In genomic region chr20:44624152-44624551, GRCh38 we compare ENCODE assay signal across 22 cellular contexts.
"Had no signal": no experiment of that assay in that cellular context is flagged by ENCODE, and none has a peak within 500 bp of the region (broad histone marks: within the 10 kb centered on the region; RNA-seq: fewer than 3 reads in every experiment).

No MANE protein-coding gene starts in this region.

- H3K27ac ChIP-seq: SJSA1, SK-N-MC had no signal

- ATAC-seq: HepG2, Right ventricle myocardium inferior had no signal

- DNase-seq: IMR-90, Karpas-422, KG1, MG63, NCI-H1092, NCI-H1105 treated with DMSO at 0.1 percent for 48 hours, NCI-H1417 treated with DMSO at 0.1 percent for 48 hours, NCI-H146, NCI-H1694 treated with DMSO at 0.1 percent for 48 hours, NCI-H1930, NCI-H2081, NCI-H2107, NCI-H2227 treated with DMSO at 0.1 percent for 48 hours, NCI-H524 treated with DMSO at 0.1 percent for 48 hours, NCI-H69, NCI-H774, RPMI8226, SIG-M5 had no signal
